ENCODE assay signal across 1 cellular context in the genomic region with DNA sequence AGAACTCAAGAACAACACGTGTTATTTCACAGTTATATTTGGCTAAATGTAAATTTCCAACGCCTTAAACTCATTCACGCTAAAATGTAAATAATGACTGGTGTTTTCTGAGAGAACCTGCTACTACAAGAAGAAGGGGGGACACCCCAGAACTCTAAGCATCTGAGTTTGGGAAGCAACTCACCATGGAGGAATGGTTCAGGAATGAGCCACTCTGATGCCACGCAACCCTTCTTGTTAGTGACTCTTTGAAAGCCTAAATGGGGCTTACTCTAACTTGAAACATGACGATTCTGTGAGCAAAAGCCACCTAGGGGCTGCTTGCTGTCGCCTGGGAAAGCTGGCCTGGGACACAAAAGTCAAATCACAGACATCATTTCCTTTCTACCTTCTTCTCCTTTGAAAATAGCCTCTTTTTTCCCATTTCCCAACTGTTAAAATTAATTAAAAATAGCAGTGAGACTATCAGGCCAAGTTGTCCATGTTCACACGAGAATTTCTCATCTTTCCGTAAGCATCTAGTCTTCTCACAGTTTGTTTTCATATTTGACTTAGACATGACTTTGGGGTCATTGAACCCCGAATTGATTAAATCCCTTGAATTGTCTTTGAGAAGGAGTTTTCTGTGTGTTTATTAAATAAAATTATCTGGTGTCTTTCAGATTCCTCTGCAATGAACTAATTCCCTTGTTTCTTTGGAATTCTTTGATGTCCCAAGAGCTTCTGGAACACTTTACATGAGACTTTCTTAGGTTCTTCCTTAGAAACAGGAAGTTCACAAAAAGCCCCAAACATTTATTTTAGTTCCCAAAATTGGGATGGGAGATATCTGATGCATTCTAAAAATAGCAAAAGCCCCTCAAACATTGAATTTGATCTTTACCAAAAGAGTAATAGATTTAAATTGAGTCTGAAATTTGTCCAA.
TF ChIP-seq lines count a peak whose summit lies in the region.

No MANE protein-coding gene starts in this region.

TF ChIP-seq in liver, 16 proteins besides CTCF, POLR2A, EP300 and RAD21:
- TF ChIP-seq, protein P1, sequence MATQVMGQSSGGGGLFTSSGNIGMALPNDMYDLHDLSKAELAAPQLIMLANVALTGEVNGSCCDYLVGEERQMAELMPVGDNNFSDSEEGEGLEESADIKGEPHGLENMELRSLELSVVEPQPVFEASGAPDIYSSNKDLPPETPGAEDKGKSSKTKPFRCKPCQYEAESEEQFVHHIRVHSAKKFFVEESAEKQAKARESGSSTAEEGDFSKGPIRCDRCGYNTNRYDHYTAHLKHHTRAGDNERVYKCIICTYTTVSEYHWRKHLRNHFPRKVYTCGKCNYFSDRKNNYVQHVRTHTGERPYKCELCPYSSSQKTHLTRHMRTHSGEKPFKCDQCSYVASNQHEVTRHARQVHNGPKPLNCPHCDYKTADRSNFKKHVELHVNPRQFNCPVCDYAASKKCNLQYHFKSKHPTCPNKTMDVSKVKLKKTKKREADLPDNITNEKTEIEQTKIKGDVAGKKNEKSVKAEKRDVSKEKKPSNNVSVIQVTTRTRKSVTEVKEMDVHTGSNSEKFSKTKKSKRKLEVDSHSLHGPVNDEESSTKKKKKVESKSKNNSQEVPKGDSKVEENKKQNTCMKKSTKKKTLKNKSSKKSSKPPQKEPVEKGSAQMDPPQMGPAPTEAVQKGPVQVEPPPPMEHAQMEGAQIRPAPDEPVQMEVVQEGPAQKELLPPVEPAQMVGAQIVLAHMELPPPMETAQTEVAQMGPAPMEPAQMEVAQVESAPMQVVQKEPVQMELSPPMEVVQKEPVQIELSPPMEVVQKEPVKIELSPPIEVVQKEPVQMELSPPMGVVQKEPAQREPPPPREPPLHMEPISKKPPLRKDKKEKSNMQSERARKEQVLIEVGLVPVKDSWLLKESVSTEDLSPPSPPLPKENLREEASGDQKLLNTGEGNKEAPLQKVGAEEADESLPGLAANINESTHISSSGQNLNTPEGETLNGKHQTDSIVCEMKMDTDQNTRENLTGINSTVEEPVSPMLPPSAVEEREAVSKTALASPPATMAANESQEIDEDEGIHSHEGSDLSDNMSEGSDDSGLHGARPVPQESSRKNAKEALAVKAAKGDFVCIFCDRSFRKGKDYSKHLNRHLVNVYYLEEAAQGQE (IDR thresholded peaks at IDR 0.05), result peak; percentile 69
- TF ChIP-seq RXRA (IDR thresholded peaks at IDR 0.05), result peak; percentile 60 to 63
- TF ChIP-seq, protein P2, sequence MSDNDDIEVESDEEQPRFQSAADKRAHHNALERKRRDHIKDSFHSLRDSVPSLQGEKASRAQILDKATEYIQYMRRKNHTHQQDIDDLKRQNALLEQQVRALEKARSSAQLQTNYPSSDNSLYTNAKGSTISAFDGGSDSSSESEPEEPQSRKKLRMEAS (IDR thresholded peaks at IDR 0.05), result no peak
